ENCODE assay signal across 8 cellular contexts in genomic region chr3:187012609-187013051, GRCh38.
DNase-seq lines count a peak whose midpoint lies in the region; ATAC-seq and TF ChIP-seq lines count a peak whose summit lies in the region.

No MANE protein-coding gene starts in this region.

- no peaks in the 10 kb centered on the region for H4K20me1 ChIP-seq in PC-3 (ENCODE audit: low read length)

- H3K27me3 ChIP-seq in muscle layer of duodenum (ENCODE audit: low read depth, low read length) (no peaks in the 10 kb centered on the region), PC-3 (ENCODE audit: low read length) (no peaks in the 10 kb centered on the region)

- no peak overlapping the region for H3K4me2 ChIP-seq in PC-3 (ENCODE audit: low read length)

- ATAC-seq in PC-3, result no peak

- CTCF ChIA-PET in PC-3 (lab: Charles Lee), result no interaction called here

- BruUV-seq in PC-3 (replicated peaks; lab: Mats Ljungman, UMichigan), result no TSS peak

- H3K79me2 ChIP-seq in PC-3 (ENCODE audit: low read length), result no peaks in the 10 kb centered on the region

- POLR2A ChIA-PET in PC-3 (lab: Charles Lee; ENCODE audit: unreplicated experiment), result no interaction called here

- peak overlapping the region; percentile 22 for H3K27ac ChIP-seq in muscle layer of duodenum (ENCODE audit: low read length)
- H3K27ac ChIP-seq in PC-3 (ENCODE audit: low read length), result no peak overlapping the region

- H3K4me3 ChIP-seq in muscle layer of duodenum (ENCODE audit: low read depth in 1 of 2, low read length in 2 of 2) (no peak overlapping the region), PC-3 (ENCODE audit: low read length) (no peak overlapping the region)

- H3K9me3 ChIP-seq in muscle layer of duodenum (ENCODE audit: control insufficient read depth in 1 of 2, low read length in 2 of 2) (no peaks in the 10 kb centered on the region), PC-3 (ENCODE audit: low read length) (no peaks in the 10 kb centered on the region)

- peak; percentile 1 for DNase-seq in ACHN
- DNase-seq in NCI-H1092 (lab: John Stamatoyannopoulos, UW), result peak; percentile 36
- DNase-seq in activated naive CD8-positive, alpha-beta T cell treated with anti-CD3 and anti-CD28 coated beads, Interleukin-2, amount 50 U/mL, for 16 hours (ENCODE audit: low read depth, low spot score), result peak; percentile 35
- DNase-seq in epidermal melanocyte (ENCODE audit: insufficient read length, low spot score), result no peak
- no peak for DNase-seq in NCI-H2107 treated with DMSO at 0.1 percent for 48 hours (lab: John Stamatoyannopoulos, UW; ENCODE audit: unreplicated experiment)
- DNase-seq in GM20000 (ENCODE audit: low spot score), result no peak
- no peak for DNase-seq in PC-3

- no peaks in the 10 kb centered on the region for H3K4me1 ChIP-seq in muscle layer of duodenum (ENCODE audit: control insufficient read depth in 1 of 2, insufficient read depth in 2 of 2, low read length in 2 of 2)
- peaks cover 14% of the 10 kb centered on the region for H3K4me1 ChIP-seq in PC-3 (ENCODE audit: insufficient read depth, low read length)

- H3F3A ChIP-seq in PC-3 (ENCODE audit: low read length, unreplicated experiment), result no peaks in the 10 kb centered on the region

- in situ Hi-C loops in ACHN (cut with HindIII; ENCODE audit: low pct_ligation_motif_present, low pct_unique_long_range_greater_than_20kb, low sequenced_read_pairs), result no loop called here

- no peak overlapping the region for H2AFZ ChIP-seq in PC-3 (ENCODE audit: low read length)

- intact Hi-C loops in PC-3 (cut with micrococcal nuclease), result no loop called here

- no peaks in the 10 kb centered on the region for H3K9me2 ChIP-seq in PC-3 (replicated peaks; ENCODE audit: low read length)

- TF ChIP-seq CTCF in GM20000 (IDR thresholded peaks at IDR 0.05; ENCODE audit: extremely low read depth, missing control alignments) (no peak), PC-3 (conservative IDR thresholded peaks at IDR 0.05; ENCODE audit: low read depth, low read length) (no peak)

- H3K9ac ChIP-seq in PC-3 (ENCODE audit: low read length), result no peak overlapping the region

- no peaks in the 10 kb centered on the region for H3K36me3 ChIP-seq in muscle layer of duodenum (ENCODE audit: control insufficient read depth in 1 of 2, insufficient read depth in 2 of 2, low read length in 2 of 2)
- H3K36me3 ChIP-seq in PC-3 (ENCODE audit: low read depth, low read length), result no peaks in the 10 kb centered on the region

Comparison
In these comparisons a context has a peak if more than half of its experiments do, and no peak if none do; other contexts are left out.
1. DNase-seq: peak in ACHN (single experiment), NCI-H1092 (single experiment) and activated naive CD8-positive, alpha-beta T cell treated with anti-CD3 and anti-CD28 coated beads, Interleukin-2, amount 50 U/mL, for 16 hours (single experiment); none in epidermal melanocyte (single experiment), NCI-H2107 treated with DMSO at 0.1 percent for 48 hours (single experiment), GM20000 (single experiment) and PC-3 (single experiment).